In the genomic region with DNA sequence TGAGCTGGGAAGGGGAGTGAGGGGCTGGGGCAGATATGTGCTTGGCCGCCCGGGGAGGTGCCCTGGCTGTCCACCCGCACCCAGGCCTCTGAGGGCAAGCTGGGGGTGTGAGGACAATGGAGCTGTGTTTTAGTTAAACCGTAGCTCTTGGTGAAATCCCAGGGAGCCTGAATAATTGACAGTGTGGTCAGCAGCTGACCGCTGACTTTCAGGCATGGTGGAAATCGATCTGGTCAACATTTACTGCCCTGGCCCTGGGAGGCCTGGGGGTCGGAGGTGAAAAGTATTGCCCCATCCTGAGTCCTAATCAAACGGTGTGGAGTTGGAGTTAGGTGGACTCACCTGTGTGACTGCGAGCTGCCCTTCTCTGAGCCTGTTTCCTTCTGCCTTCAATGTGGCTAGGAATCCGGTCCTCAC, we compare ENCODE assay signal across 1 cellular context.
TF ChIP-seq lines count a peak whose summit lies in the region.

No MANE protein-coding gene starts in this region.

TF ChIP-seq in SK-N-SH, 30 proteins besides CTCF, POLR2A, EP300 and RAD21:
- no peak for TF ChIP-seq RXRA (IDR thresholded peaks at IDR 0.05; ENCODE audit: borderline replicate concordance, low read depth)
- TF ChIP-seq TCF12 (IDR thresholded peaks at IDR 0.05), result no peak
- no peak for TF ChIP-seq REST (IDR thresholded peaks at IDR 0.05; ENCODE audit: low read depth, low read length)
- no peak for TF ChIP-seq JUND (IDR thresholded peaks at IDR 0.05)
- TF ChIP-seq YY1 (IDR thresholded peaks at IDR 0.05; ENCODE audit: low read depth), result no peak
